8 cellular contexts compared by ENCODE assay signal in genomic region chr12:112116232-112117060, GRCh38. TPM values are rescaled to one million over a fixed set of nuclear protein-coding genes. Genes with fewer than 3 reads are reported as not detected.
A peak's percentile ranks its signal among the peaks of the same experiment; 100 is the strongest.
DNase-seq lines count a peak whose midpoint lies in the region; ATAC-seq and TF ChIP-seq lines count a peak whose summit lies in the region.

No MANE protein-coding gene starts in this region.

- no peak overlapping the region for H3K4me3 Mint-ChIP-seq in activated CD4-positive, alpha-beta T cell treated with anti-CD3 and anti-CD28 coated beads for 36 hours

- no peaks in the 10 kb centered on the region for H3K36me3 Mint-ChIP-seq in activated CD4-positive, alpha-beta T cell treated with anti-CD3 and anti-CD28 coated beads for 36 hours (ENCODE audit: low read depth)

- H3K36me3 ChIP-seq in WERI-Rb-1: no peaks in the 10 kb centered on the region
- no peaks in the 10 kb centered on the region for H3K36me3 ChIP-seq in neutrophil

- peak; percentile 70 for ATAC-seq in activated CD4-positive, alpha-beta T cell treated with anti-CD3 and anti-CD28 coated beads for 36 hours

- no peaks in the 10 kb centered on the region for H3K27me3 ChIP-seq in WERI-Rb-1 (ENCODE audit: insufficient read depth, low read depth, severe bottlenecking)
- no peaks in the 10 kb centered on the region for H3K27me3 ChIP-seq in neutrophil

- H3K4me1 Mint-ChIP-seq in activated CD4-positive, alpha-beta T cell treated with anti-CD3 and anti-CD28 coated beads for 36 hours: peaks cover 17% of the 10 kb centered on the region

- CTCF ChIA-PET in activated CD4-positive, alpha-beta T cell treated with anti-CD3 and anti-CD28 coated beads for 36 hours (lab: Charles Lee): interaction anchor here (0.5 to 0.9 kb wide), 2 partner anchors 8 to 362 kb away, joined by 3 read pairs; partner anchors contain the start of gene TRAFD1

- TF ChIP-seq CTCF in WERI-Rb-1 (IDR thresholded peaks at IDR 0.05; ENCODE audit: low read depth, low read length) (no peak), neutrophil (IDR thresholded peaks at IDR 0.05) (no peak)

- H3K9me3 ChIP-seq in WERI-Rb-1 (ENCODE audit: severe bottlenecking) (no peaks in the 10 kb centered on the region), neutrophil (no peaks in the 10 kb centered on the region)

- H3K9me3 Mint-ChIP-seq in activated CD4-positive, alpha-beta T cell treated with anti-CD3 and anti-CD28 coated beads for 36 hours (ENCODE audit: low read depth): no peaks in the 10 kb centered on the region

- H3K27me3 Mint-ChIP-seq in activated CD4-positive, alpha-beta T cell treated with anti-CD3 and anti-CD28 coated beads for 36 hours: no peaks in the 10 kb centered on the region

- POLR2A ChIA-PET in activated CD4-positive, alpha-beta T cell treated with anti-CD3 and anti-CD28 coated beads for 36 hours (lab: Charles Lee): interaction anchor here (0.6 to 1.0 kb wide), 4 partner anchors 9 to 104 kb away, joined by 3 to 5 read pairs (median 4); partner anchors contain the start of gene TRAFD1

- peak overlapping the region; percentile 7 for H3K4me3 ChIP-seq in WERI-Rb-1 (ENCODE audit: low read depth, low read length)
- peak overlapping the region; percentile 35 to 39 for H3K4me3 ChIP-seq in neutrophil (ENCODE audit: low read depth in 1 of 2, low read length in 1 of 2)

- intact Hi-C loops in activated CD4-positive, alpha-beta T cell treated with anti-CD3 and anti-CD28 coated beads for 36 hours (cut with DNase I, micrococcal nuclease): no loop called here

- peaks cover 70 to 90% of the 10 kb centered on the region in 2 experiments for H3K4me1 ChIP-seq in neutrophil (ENCODE audit: control insufficient read depth in 1 of 2, insufficient read depth in 1 of 2, low read depth in 1 of 2, low read length in 1 of 2)

- DNase-seq in activated CD4-positive, alpha-beta T cell treated with anti-CD3 and anti-CD28 coated beads for 36 hours: peak; percentile 37
- no peak for DNase-seq in activated CD4-positive, alpha-beta T cell treated with anti-CD3 and anti-CD28 coated beads for 1 hour
- DNase-seq in NCI-H2029 treated with DMSO at 0.1 percent for 48 hours (lab: John Stamatoyannopoulos, UW): peak; percentile 36
- peak; percentile 61 for DNase-seq in WERI-Rb-1
- DNase-seq in globus pallidus (ENCODE audit: low spot score): peak; percentile 96
- no peak for DNase-seq in stimulated activated CD4-positive, alpha-beta T cell treated with anti-CD3 and anti-CD28 coated beads, Interleukin-4, amount 100 ng/mL, for 24 hours
- no peak for DNase-seq in NCI-H128 (lab: John Stamatoyannopoulos, UW; ENCODE audit: unreplicated experiment)

- H3K27ac ChIP-seq in WERI-Rb-1 (peak overlapping the region; percentile 53), neutrophil (peak overlapping the region; percentile 84)

- peak overlapping the region; percentile 38 for H3K27ac Mint-ChIP-seq in activated CD4-positive, alpha-beta T cell treated with anti-CD3 and anti-CD28 coated beads for 36 hours

RNA-seq across cellular contexts. Expression of gene NAA25, which starts 7.9 kb away (rescaled TPM):
- total RNA-seq in activated CD4-positive, alpha-beta T cell treated with anti-CD3 and anti-CD28 coated beads for 36 hours: 10 to 100 TPM; 50.9 to 58.5 TPM

RNA-seq across cellular contexts. Expression of gene TRAFD1, which starts 8.9 kb away (rescaled TPM):
- 10 to 100 TPM; 52.5 to 54.1 TPM for total RNA-seq in activated CD4-positive, alpha-beta T cell treated with anti-CD3 and anti-CD28 coated beads for 36 hours

Comparison
In these comparisons a context has a peak if more than half of its experiments do, and no peak if none do; other contexts are left out.
1. DNase-seq: peak in activated CD4-positive, alpha-beta T cell treated with anti-CD3 and anti-CD28 coated beads for 36 hours (single experiment), NCI-H2029 treated with DMSO at 0.1 percent for 48 hours (single experiment), WERI-Rb-1 (single experiment) and globus pallidus (single experiment); none in activated CD4-positive, alpha-beta T cell treated with anti-CD3 and anti-CD28 coated beads for 1 hour (single experiment), stimulated activated CD4-positive, alpha-beta T cell treated with anti-CD3 and anti-CD28 coated beads, Interleukin-4, amount 100 ng/mL, for 24 hours (single experiment) and NCI-H128 (single experiment).